ENCODE assay signal across 12 cellular contexts in the genomic region with DNA sequence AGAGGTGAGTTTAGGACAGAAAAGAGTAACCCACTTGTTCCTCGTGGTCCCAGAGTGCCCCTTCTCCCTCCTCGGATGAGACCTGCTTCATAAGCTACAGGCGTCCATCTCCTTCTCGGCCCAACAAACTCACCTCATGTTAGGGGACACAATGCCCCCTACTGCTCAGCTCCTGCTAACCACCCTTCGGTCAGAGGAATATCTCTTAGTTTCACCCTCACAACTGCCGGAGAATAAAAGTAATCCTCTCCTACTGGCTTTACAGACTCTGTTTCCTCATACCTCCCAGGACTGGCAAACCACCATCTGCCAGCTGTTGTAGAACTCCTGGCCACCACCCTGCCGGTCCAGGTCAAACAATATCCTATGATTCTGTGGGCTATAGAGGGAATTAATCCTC. TPM values are rescaled to one million over a fixed set of nuclear protein-coding genes. Genes with fewer than 3 reads are reported as not detected.
DNase-seq lines count a peak whose midpoint lies in the region; ATAC-seq, FAIRE-seq and TF ChIP-seq lines count a peak whose summit lies in the region.
"Had no signal": no experiment of that assay in that cellular context is flagged by ENCODE, and none has a peak within 500 bp of the region (broad histone marks: within the 10 kb centered on the region; RNA-seq: fewer than 3 reads in every experiment).

No MANE protein-coding gene starts in this region.

- no TSS peak for BruUV-seq in PC-3 (replicated peaks; lab: Mats Ljungman, UMichigan)

- H3K27me3 ChIP-seq in PC-3 (ENCODE audit: low read length) (no peaks in the 10 kb centered on the region), foreskin keratinocyte (no peaks in the 10 kb centered on the region), small intestine (ENCODE audit: control insufficient read depth in 2 of 2, insufficient read depth in 2 of 2, low read length in 2 of 2) (no peaks in the 10 kb centered on the region), uterus (no peaks in the 10 kb centered on the region), MG63 (no peaks in the 10 kb centered on the region)

- no peak for TF ChIP-seq POLR2A in uterus (IDR thresholded peaks at IDR 0.05)

- 27 to 62% (median 37%) methylated on average over 7 of the region's 7 CpGs for WGBS in small intestine, 3 donors

- peaks cover 20% of the 10 kb centered on the region for H3K4me1 ChIP-seq in PC-3 (ENCODE audit: insufficient read depth, low read length)
- peaks cover 7% of the 10 kb centered on the region for H3K4me1 ChIP-seq in foreskin keratinocyte
- H3K4me1 ChIP-seq in small intestine (ENCODE audit: control insufficient read depth in 2 of 2, insufficient read depth in 1 of 2, low read depth in 1 of 2, low read length in 1 of 2) = peaks cover 0 to 2% of the 10 kb centered on the region in 2 donors
- no peaks in the 10 kb centered on the region for H3K4me1 ChIP-seq in uterus

- no peak overlapping the region for H3K9ac ChIP-seq in PC-3 (ENCODE audit: low read length)

- no peak overlapping the region for H3K4me3 ChIP-seq in PC-3 (ENCODE audit: low read length)
- H3K4me3 ChIP-seq in small intestine (ENCODE audit: low read depth in 1 of 2, low read length in 2 of 2) = no peak overlapping the region
- H3K4me3 ChIP-seq in uterus = no peak overlapping the region
- no peak overlapping the region for H3K4me3 ChIP-seq in MG63

- CTCF ChIA-PET in PC-3 (lab: Charles Lee) = interaction anchor here (1.0 kb wide), 1 partner anchor 71 kb away, joined by 3 read pairs; no protein-coding TSS in a partner anchor

- H3K36me3 ChIP-seq in PC-3 (ENCODE audit: low read depth, low read length) (no peaks in the 10 kb centered on the region), small intestine (ENCODE audit: control insufficient read depth in 2 of 2, insufficient read depth in 2 of 2, low read length in 2 of 2) (no peaks in the 10 kb centered on the region), uterus (no peaks in the 10 kb centered on the region), MG63 (no peaks in the 10 kb centered on the region)

- no peaks in the 10 kb centered on the region for H3K9me2 ChIP-seq in PC-3 (replicated peaks; ENCODE audit: low read length)

- H4K20me1 ChIP-seq in PC-3 (ENCODE audit: low read length) = no peaks in the 10 kb centered on the region

- DNase-seq in DMS 273 (lab: John Stamatoyannopoulos, UW; ENCODE audit: unreplicated experiment) = peak; percentile 32
- no peak for DNase-seq in DMS 273 treated with DMSO at 0.1 percent for 48 hours (lab: John Stamatoyannopoulos, UW)
- DNase-seq in PC-3 = no peak
- DNase-seq in foreskin keratinocyte = no peak
- peak; percentile 63 for DNase-seq in small intestine
- no peak for DNase-seq in uterus
- no peak for DNase-seq in MG63
- DNase-seq: retina, SHP77 had no signal

- no peak for FAIRE-seq in small intestine (lab: Jason Lieb, UNC)
- FAIRE-seq: endothelial cell of umbilical vein had no signal

- ATAC-seq in PC-3 (no peak), foreskin keratinocyte (no peak), HG03108 (IDR thresholded peaks at IDR 0.05; ENCODE audit: unreplicated experiment) (no peak)

- no peaks in the 10 kb centered on the region for H3K9me3 ChIP-seq in PC-3 (ENCODE audit: low read length)
- no peaks in the 10 kb centered on the region for H3K9me3 ChIP-seq in small intestine (ENCODE audit: control insufficient read depth, low read depth)
- no peaks in the 10 kb centered on the region for H3K9me3 ChIP-seq in uterus
- H3K9me3 ChIP-seq in MG63 = no peaks in the 10 kb centered on the region

- H2AFZ ChIP-seq in PC-3 (ENCODE audit: low read length) = no peak overlapping the region

- intact Hi-C loops in PC-3 (cut with micrococcal nuclease) = no loop called here
- intact Hi-C loops in uterus (cut with DNase I; ENCODE audit: low total_unique reads) = no loop called here

- TF ChIP-seq CTCF in PC-3 (conservative IDR thresholded peaks at IDR 0.05; ENCODE audit: low read depth, low read length) = peak; percentile 44
- TF ChIP-seq CTCF in foreskin keratinocyte (conservative IDR thresholded peaks at IDR 0.05) = peak; percentile 32
- no peak for TF ChIP-seq CTCF in uterus (IDR thresholded peaks at IDR 0.05)

- POLR2A ChIA-PET in PC-3 (lab: Charles Lee; ENCODE audit: unreplicated experiment) = no interaction called here

- no peaks in the 10 kb centered on the region for H3K79me2 ChIP-seq in PC-3 (ENCODE audit: low read length)

- no peak overlapping the region for H3K4me2 ChIP-seq in PC-3 (ENCODE audit: low read length)

- no peaks in the 10 kb centered on the region for H3F3A ChIP-seq in PC-3 (ENCODE audit: low read length, unreplicated experiment)

- H3K27ac ChIP-seq in PC-3 (ENCODE audit: low read length) (no peak overlapping the region), foreskin keratinocyte (no peak overlapping the region), small intestine (ENCODE audit: low read depth in 1 of 2, low read length in 1 of 2) (no peak overlapping the region), uterus (no peak overlapping the region)
- H3K27ac ChIP-seq: 22Rv1 had no signal

RNA-seq across cellular contexts. Expression of a gene that starts 3.2 kb away (rescaled TPM):
- 0.29 and 0.40 TPM in 2 replicates for total RNA-seq in PC-3 (2014; rRNA removed)
- not detected in 2 replicates for total RNA-seq in foreskin keratinocyte
- not detected in 2 replicates for polyA plus RNA-seq in foreskin keratinocyte
- under 1 TPM in 1 of 3 donors, not detected in 2; 0.49 TPM for polyA plus RNA-seq in small intestine
- total RNA-seq in uterus = not detected
- total RNA-seq in MG63 (2014; rRNA removed; shearing (Covaris generic); ENCODE audit: low replicate concordance) = not detected in 2 replicates
- total RNA-seq: endothelial cell of umbilical vein had no signal
- polyA plus RNA-seq: endothelial cell of umbilical vein had no signal

RNA-seq across cellular contexts. Expression of a gene that starts 24.7 kb away (rescaled TPM):
- total RNA-seq in PC-3 (2014; rRNA removed) = 8.3 and 8.8 TPM in 2 replicates
- total RNA-seq in foreskin keratinocyte = 0.21 and 0.31 TPM in 2 replicates
- 0.21 and 0.49 TPM in 2 replicates for polyA plus RNA-seq in foreskin keratinocyte
- 1,000 to 10,000 TPM in 2 of 3 donors, 100 to 1,000 TPM in 1; 283 to 1,513 (median 1,320) TPM for polyA plus RNA-seq in small intestine
- total RNA-seq in uterus = under 1 TPM in 1 of 4 donors, not detected in 3; 0.48 TPM
- total RNA-seq in MG63 (2014; rRNA removed; shearing (Covaris generic); ENCODE audit: low replicate concordance) = not detected in 2 replicates
- total RNA-seq: endothelial cell of umbilical vein had no signal
- polyA plus RNA-seq: endothelial cell of umbilical vein had no signal

Comparison
In these comparisons a context has a peak if more than half of its experiments do, and no peak if none do; other contexts are left out.
1. DNase-seq: peak in DMS 273 (single experiment) and small intestine (single experiment); none in DMS 273 treated with DMSO at 0.1 percent for 48 hours (single experiment), PC-3 (single experiment), foreskin keratinocyte (0 of 2), uterus (0 of 2) and MG63 (single experiment).
2. CTCF ChIP-seq: peak in PC-3 (single experiment) and foreskin keratinocyte (single experiment); none in uterus (0 of 4).